Comparison of ENCODE assay signal across 8 cellular contexts in genomic region chr2:168192839-168193616, GRCh38. TPM values are rescaled to one million over a fixed set of nuclear protein-coding genes. Genes with fewer than 3 reads are reported as not detected.
A peak's percentile ranks its signal among the peaks of the same experiment; 100 is the strongest.
DNase-seq lines count a peak whose midpoint lies in the region; TF ChIP-seq lines count a peak whose summit lies in the region.

No MANE protein-coding gene starts in this region.

- no peaks in the 10 kb centered on the region for H3K9me3 ChIP-seq in uterus

- no peak for TF ChIP-seq CTCF in uterus (IDR thresholded peaks at IDR 0.05)
- TF ChIP-seq CTCF in GM10248 (IDR thresholded peaks at IDR 0.05; ENCODE audit: control extremely low read depth, extremely low read depth, low read depth, missing control alignments), result no peak

- POLR2A ChIA-PET in GM10248 (lab: Yijun Ruan, JAX), result no interaction called here

- CTCF ChIA-PET in GM10248 (lab: Yijun Ruan, JAX), result no interaction called here

- intact Hi-C loops in uterus (cut with DNase I; ENCODE audit: low total_unique reads), result no loop called here

- H3K4me1 ChIP-seq in uterus, result no peaks in the 10 kb centered on the region

- H3K36me3 ChIP-seq in uterus, result no peaks in the 10 kb centered on the region

- H3K27me3 ChIP-seq in uterus, result no peaks in the 10 kb centered on the region

- no peak overlapping the region for H3K4me3 ChIP-seq in uterus

- no peak for TF ChIP-seq POLR2A in uterus (IDR thresholded peaks at IDR 0.05)

- DNase-seq in A172 (ENCODE audit: low spot score), result peak; percentile 85
- DNase-seq in HT1080 (ENCODE audit: low read depth), result peak; percentile 90
- DNase-seq in SW480 (ENCODE audit: low spot score), result peak; percentile 64
- peak; percentile 20 for DNase-seq in fibroblast of gingiva (ENCODE audit: low read depth)
- no peak for DNase-seq in uterus
- no peak for DNase-seq in hypothalamus (lab: John Stamatoyannopoulos, UW)
- DNase-seq in GM10248 (ENCODE audit: extremely low spot score), result no peak
- DNase-seq in RKO (ENCODE audit: low spot score), result no peak

- H3K27ac ChIP-seq in uterus, result no peak overlapping the region

RNA-seq across cellular contexts. Expression of gene STK39, which starts 54.4 kb away (rescaled TPM):
- 35.3 and 37.5 TPM in 2 replicates for total RNA-seq in A172 (2014; rRNA removed; shearing (Covaris generic))
- 13.9 and 16.9 TPM in 2 replicates for total RNA-seq in HT1080 (2014; rRNA removed; shearing (Covaris generic))
- polyA plus RNA-seq in HT1080 (2015; cell fraction: cytosol; rRNA removed), result 34.2 and 48.1 TPM in 2 replicates
- polyA plus RNA-seq in HT1080 (2015; cell fraction: nucleus; rRNA removed), result 28.7 and 31.7 TPM in 2 replicates
- total RNA-seq in uterus, result 10 to 100 TPM in 2 of 4 donors, 1 to 10 TPM in 2; 5.0 to 23.6 (median 9.8) TPM

Comparison
In these comparisons a context has a peak if more than half of its experiments do, and no peak if none do; other contexts are left out.
1. DNase-seq: peak in A172 (single experiment), HT1080 (single experiment), SW480 (single experiment) and fibroblast of gingiva (single experiment); none in uterus (0 of 2), hypothalamus (0 of 51), GM10248 (single experiment) and RKO (single experiment).